ENCODE assay signal across 9 cellular contexts in genomic region chr17:48241131-48241591, GRCh38.
DNase-seq lines count a peak whose midpoint lies in the region; ATAC-seq and TF ChIP-seq lines count a peak whose summit lies in the region.
"Had no signal": no experiment of that assay in that cellular context is flagged by ENCODE, and none has a peak within 500 bp of the region (broad histone marks: within the 10 kb centered on the region; RNA-seq: fewer than 3 reads in every experiment).

No MANE protein-coding gene starts in this region.

- no peaks in the 10 kb centered on the region for H3K9me3 Mint-ChIP-seq in T-helper 2 cell treated with Interferon-gamma antibody and Interleukin-4, amounts not matched to agents 5 μg/mL and 100 μg/mL, for 36 hours
- no peaks in the 10 kb centered on the region for H3K9me3 Mint-ChIP-seq in activated T-helper 2 cell treated with anti-CD3 and anti-CD28 coated beads, Interferon-gamma antibody, Interleukin-2, Interleukin-4, amounts not matched to agents 10 μg/mL and 5 μg/mL and 100 μg/mL, durations not matched to agents 14 hours and 24 hours and 36 hours

- peak overlapping the region; percentile 72 for H3K27ac Mint-ChIP-seq in T-helper 2 cell treated with Interferon-gamma antibody and Interleukin-4, amounts not matched to agents 5 μg/mL and 100 μg/mL, for 36 hours
- H3K27ac Mint-ChIP-seq in activated T-helper 2 cell treated with anti-CD3 and anti-CD28 coated beads, Interferon-gamma antibody, Interleukin-2, Interleukin-4, amounts not matched to agents 10 μg/mL and 5 μg/mL and 100 μg/mL, durations not matched to agents 14 hours and 24 hours and 36 hours, result peak overlapping the region; percentile 76

- no peaks in the 10 kb centered on the region for H3K27me3 Mint-ChIP-seq in T-helper 2 cell treated with Interferon-gamma antibody and Interleukin-4, amounts not matched to agents 5 μg/mL and 100 μg/mL, for 36 hours (ENCODE audit: low read depth)
- no peaks in the 10 kb centered on the region for H3K27me3 Mint-ChIP-seq in activated T-helper 2 cell treated with anti-CD3 and anti-CD28 coated beads, Interferon-gamma antibody, Interleukin-2, Interleukin-4, amounts not matched to agents 10 μg/mL and 5 μg/mL and 100 μg/mL, durations not matched to agents 14 hours and 24 hours and 36 hours (ENCODE audit: low read depth)

- peaks cover 0 to 24% (median 10%) of the 10 kb centered on the region in 3 donors for H3K4me1 ChIP-seq in esophagus squamous epithelium

- peak overlapping the region; percentile 46 for H3K4me3 Mint-ChIP-seq in T-helper 2 cell treated with Interferon-gamma antibody and Interleukin-4, amounts not matched to agents 5 μg/mL and 100 μg/mL, for 36 hours
- peak overlapping the region; percentile 27 for H3K4me3 Mint-ChIP-seq in activated T-helper 2 cell treated with anti-CD3 and anti-CD28 coated beads, Interferon-gamma antibody, Interleukin-2, Interleukin-4, amounts not matched to agents 10 μg/mL and 5 μg/mL and 100 μg/mL, durations not matched to agents 14 hours and 24 hours and 36 hours (ENCODE audit: low read depth)

- 10 to 18% methylated on average over 1 of the region's 1 CpG for WGBS in esophagus squamous epithelium, 2 donors

- peaks cover 14% of the 10 kb centered on the region for H3K36me3 Mint-ChIP-seq in T-helper 2 cell treated with Interferon-gamma antibody and Interleukin-4, amounts not matched to agents 5 μg/mL and 100 μg/mL, for 36 hours (ENCODE audit: low read depth)
- peaks cover 17% of the 10 kb centered on the region for H3K36me3 Mint-ChIP-seq in activated T-helper 2 cell treated with anti-CD3 and anti-CD28 coated beads, Interferon-gamma antibody, Interleukin-2, Interleukin-4, amounts not matched to agents 10 μg/mL and 5 μg/mL and 100 μg/mL, durations not matched to agents 14 hours and 24 hours and 36 hours (ENCODE audit: low read depth)

- no peaks in the 10 kb centered on the region for H3K36me3 ChIP-seq in esophagus squamous epithelium

- H3K4me1 Mint-ChIP-seq in T-helper 2 cell treated with Interferon-gamma antibody and Interleukin-4, amounts not matched to agents 5 μg/mL and 100 μg/mL, for 36 hours (ENCODE audit: low read depth), result peaks cover 65% of the 10 kb centered on the region
- peaks cover 67% of the 10 kb centered on the region for H3K4me1 Mint-ChIP-seq in activated T-helper 2 cell treated with anti-CD3 and anti-CD28 coated beads, Interferon-gamma antibody, Interleukin-2, Interleukin-4, amounts not matched to agents 10 μg/mL and 5 μg/mL and 100 μg/mL, durations not matched to agents 14 hours and 24 hours and 36 hours (ENCODE audit: low read depth)

- intact Hi-C loops in activated T-helper 2 cell treated with anti-CD3 and anti-CD28 coated beads, Interferon-gamma antibody, Interleukin-2, Interleukin-4, amounts not matched to agents 10 μg/mL and 5 μg/mL and 100 μg/mL, durations not matched to agents 14 hours and 24 hours and 36 hours (cut with micrococcal nuclease), result loop anchor here (5.0 to 10.0 kb wide), 2 partner anchors 49 to 216 kb away; no protein-coding TSS in a partner anchor
- intact Hi-C loops in esophagus squamous epithelium (cut with DNase I), result no loop called here

- ATAC-seq in GM21737 (IDR thresholded peaks at IDR 0.05; ENCODE audit: unreplicated experiment), result peak; percentile 87

- peak overlapping the region in 1 of 4 donors; percentile 37 for H3K27ac ChIP-seq in esophagus squamous epithelium
- H3K27ac ChIP-seq: C4-2B had no signal

- peaks cover 0 to 9% (median 0%) of the 10 kb centered on the region in 4 donors for H3K27me3 ChIP-seq in esophagus squamous epithelium

- H3K9me3 ChIP-seq in esophagus squamous epithelium, result no peaks in the 10 kb centered on the region

- no peak overlapping the region for H3K4me3 ChIP-seq in esophagus squamous epithelium

- TF ChIP-seq CTCF in esophagus squamous epithelium (IDR thresholded peaks at IDR 0.05), result no peak

- peak; percentile 25 for DNase-seq in T-helper 2 cell treated with Interferon-gamma antibody and Interleukin-4, amounts not matched to agents 5 μg/mL and 100 μg/mL, for 36 hours (ENCODE audit: low spot score)
- no peak for DNase-seq in T-helper 2 cell
- peak; percentile 95 for DNase-seq in LHCN-M2 (ENCODE audit: low read depth)
- DNase-seq in activated T-helper 2 cell treated with anti-CD3 and anti-CD28 coated beads, Interferon-gamma antibody, Interleukin-2, Interleukin-4, amounts not matched to agents 10 μg/mL and 5 μg/mL and 100 μg/mL, durations not matched to agents 14 hours and 24 hours and 36 hours (ENCODE audit: low spot score), result no peak
- DNase-seq in kidney tubule cell (ENCODE audit: low spot score), result peak; percentile 93
- no peak for DNase-seq in esophagus squamous epithelium (lab: John Stamatoyannopoulos, UW)
- DNase-seq in NCI-H524 (lab: John Stamatoyannopoulos, UW), result no peak

- TF ChIP-seq POLR2A in esophagus squamous epithelium (IDR thresholded peaks at IDR 0.05), result no peak

Comparison
In these comparisons a context has a peak if more than half of its experiments do, and no peak if none do; other contexts are left out.
1. DNase-seq: peak in T-helper 2 cell treated with Interferon-gamma antibody and Interleukin-4, amounts not matched to agents 5 μg/mL and 100 μg/mL, for 36 hours (single experiment), LHCN-M2 (single experiment) and kidney tubule cell (single experiment); none in T-helper 2 cell (0 of 5), activated T-helper 2 cell treated with anti-CD3 and anti-CD28 coated beads, Interferon-gamma antibody, Interleukin-2, Interleukin-4, amounts not matched to agents 10 μg/mL and 5 μg/mL and 100 μg/mL, durations not matched to agents 14 hours and 24 hours and 36 hours (single experiment), esophagus squamous epithelium (single experiment) and NCI-H524 (0 of 2).